29 cellular contexts compared by ENCODE assay signal in the genomic region with DNA sequence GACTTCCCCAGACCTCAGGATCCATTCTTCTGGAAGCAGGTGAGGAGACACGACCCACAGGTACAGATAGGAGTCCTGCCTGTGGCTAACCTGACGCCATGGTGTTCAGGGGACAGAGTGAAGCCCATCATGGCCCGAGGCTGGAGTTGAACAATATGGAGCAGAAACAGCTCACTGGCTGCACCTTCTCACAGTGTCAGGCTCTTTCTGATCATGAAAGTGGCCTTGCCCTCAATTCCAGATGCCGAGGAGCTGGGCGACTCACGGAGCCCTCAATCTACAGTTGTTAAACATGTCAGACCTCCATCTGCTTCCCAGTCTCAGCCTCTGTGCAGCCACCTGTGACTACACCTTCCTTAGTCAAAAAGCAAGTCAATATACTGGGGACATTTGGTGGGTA.
"Had no signal": no experiment of that assay in that cellular context is flagged by ENCODE, and none has a peak within 500 bp of the region (broad histone marks: within the 10 kb centered on the region; RNA-seq: fewer than 3 reads in every experiment).

No MANE protein-coding gene starts in this region.

- H3K27ac ChIP-seq: RWPE1, VCaP had no signal

- DNase-seq: activated B cell treated with CpG ODN at 0.5 μM for 24 hours; activated CD4-positive, alpha-beta memory T cell treated with anti-CD3 and anti-CD28 coated beads for 36 hours; activated CD4-positive, alpha-beta T cell treated with anti-CD3 and anti-CD28 coated beads for 4 hours; activated CD4-positive, alpha-beta T cell treated with anti-CD3 and anti-CD28 coated beads, Interleukin-2, amount 50 U/mL, for 1 hour; activated CD4-positive, CD25-positive, alpha-beta regulatory T cell treated with anti-CD3 and anti-CD28 coated beads, Interleukin-2, amount 50 U/mL, for 72 hours; activated CD8-positive, alpha-beta memory T cell treated with anti-CD3 and anti-CD28 coated beads, Interleukin-2, amount 50 U/mL, for 4 hours; activated effector memory CD4-positive, alpha-beta T cell treated with Interleukin-2 at 50 U/mL for 16 hours; activated naive CD4-positive, alpha-beta T cell treated with anti-CD3 and anti-CD28 coated beads, Interleukin-2, amount 10 ng/mL, durations not matched to agents 7 days and 5 days; activated naive CD8-positive, alpha-beta T cell treated with anti-CD3 and anti-CD28 coated beads, Interleukin-2, amount 50 U/mL, for 24 hours; activated T-cell treated with anti-CD3 and anti-CD28 coated beads for 4 hours; activated T-cell treated with anti-CD3 and anti-CD28 coated beads, Interleukin-2, amount 50 U/mL, for 4 hours; anterior cingulate cortex; central memory CD4-positive, alpha-beta T cell; NCI-H1105; NCI-H1417 treated with DMSO at 0.1 percent for 48 hours; NCI-H187 treated with DMSO at 0.1 percent for 48 hours; NCI-H2081; NCI-H510A; NCI-H748 treated with DMSO at 0.1 percent for 48 hours; NK-92 treated with Interleukin-12 subunit alpha and Interleukin-12 subunit beta, amount 100 ng/mL, for 24 hours; PC-3; Right ventricle myocardium superior; SW 1271; T-helper 1 cell; T-helper 2 cell; T-helper 9 cell had no signal

- FAIRE-seq: RCC 7860 had no signal

- ATAC-seq: activated naive CD8-positive, alpha-beta T cell treated with anti-CD3 and anti-CD28 coated beads, Interleukin-2, amount 50 U/mL, for 24 hours; activated T-cell treated with anti-CD3 and anti-CD28 coated beads, Interleukin-2, amount 50 U/mL, for 4 hours; PC-3 had no signal
